In the genomic region with DNA sequence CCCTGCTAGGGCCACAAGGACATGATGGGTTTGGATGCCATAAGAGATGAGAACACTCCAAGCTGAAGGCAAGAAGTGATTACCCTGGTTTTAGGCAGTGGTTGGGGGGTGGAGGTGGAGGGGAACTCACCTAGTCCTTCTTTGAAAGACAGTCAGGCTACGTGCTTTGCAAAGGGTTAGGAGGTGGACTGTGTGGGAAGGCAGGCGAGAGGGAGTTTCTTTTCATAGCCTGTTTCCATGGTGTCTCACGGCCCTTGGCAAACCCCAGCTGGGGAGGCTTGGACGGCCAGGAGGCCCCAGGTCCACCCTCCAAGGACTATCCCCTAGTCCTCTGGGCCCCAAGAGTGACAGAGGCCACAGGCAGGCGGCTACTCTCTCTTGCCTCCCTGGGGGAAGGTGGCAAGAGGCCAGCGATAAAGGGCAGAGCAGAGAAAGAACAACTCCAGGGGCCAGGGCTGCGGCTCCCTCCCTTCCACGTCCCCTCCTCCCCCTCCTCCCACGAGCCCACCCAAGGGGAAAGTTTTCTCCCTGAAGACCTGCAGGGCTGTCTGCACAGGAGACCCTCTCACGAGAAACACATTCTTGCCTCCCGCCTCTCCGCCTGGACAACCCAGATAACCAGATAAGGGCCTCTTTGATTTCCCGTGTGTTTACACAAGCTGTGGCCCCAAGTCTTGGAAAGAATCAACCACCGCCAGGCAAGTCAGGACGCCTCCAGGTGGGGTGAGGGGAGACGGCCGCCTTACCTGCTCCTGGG, we compare ENCODE assay signal across 9 cellular contexts.
A peak's percentile ranks its signal among the peaks of the same experiment; 100 is the strongest.
DNase-seq lines count a peak whose midpoint lies in the region; TF ChIP-seq lines count a peak whose summit lies in the region.
"Had no signal": no experiment of that assay in that cellular context is flagged by ENCODE, and none has a peak within 500 bp of the region (broad histone marks: within the 10 kb centered on the region; RNA-seq: fewer than 3 reads in every experiment).

No MANE protein-coding gene starts in this region.

- peaks cover 33% of the 10 kb centered on the region for H3K36me3 Mint-ChIP-seq in T-helper 2 cell treated with Interferon-gamma antibody and Interleukin-4, amounts not matched to agents 5 μg/mL and 100 μg/mL, for 36 hours (ENCODE audit: low read depth)
- peaks cover 25% of the 10 kb centered on the region for H3K36me3 Mint-ChIP-seq in glutamatergic neuron (ENCODE audit: unreplicated experiment)

- no peaks in the 10 kb centered on the region for H3K9me3 Mint-ChIP-seq in T-helper 2 cell treated with Interferon-gamma antibody and Interleukin-4, amounts not matched to agents 5 μg/mL and 100 μg/mL, for 36 hours
- H3K9me3 Mint-ChIP-seq in glutamatergic neuron (ENCODE audit: unreplicated experiment), result peaks cover 26% of the 10 kb centered on the region

- peak overlapping the region; percentile 72 for H3K4me3 Mint-ChIP-seq in T-helper 2 cell treated with Interferon-gamma antibody and Interleukin-4, amounts not matched to agents 5 μg/mL and 100 μg/mL, for 36 hours
- H3K4me3 Mint-ChIP-seq in glutamatergic neuron (ENCODE audit: unreplicated experiment), result no peak overlapping the region

- DNase-seq in KBM-7, result peak; percentile 45
- DNase-seq in T-helper 2 cell treated with Interferon-gamma antibody and Interleukin-4, amounts not matched to agents 5 μg/mL and 100 μg/mL, for 36 hours (ENCODE audit: low spot score), result no peak
- DNase-seq in glutamatergic neuron, result peak; percentile 28
- DNase-seq in stimulated activated CD8-positive, alpha-beta memory T cell treated with anti-CD3 and anti-CD28 coated beads, Interleukin-4, amount 100 ng/mL, for 48 hours, result peak; percentile 43
- DNase-seq in NCI-H345 treated with DMSO at 0.1 percent for 48 hours (lab: John Stamatoyannopoulos, UW; ENCODE audit: unreplicated experiment), result no peak
- no peak for DNase-seq in NCI-H345 (lab: John Stamatoyannopoulos, UW)
- no peak for DNase-seq in DMS53 treated with DMSO at 0.1 percent for 48 hours (lab: John Stamatoyannopoulos, UW; ENCODE audit: unreplicated experiment)
- DNase-seq: HCEC 1CT, heart right ventricle had no signal

- peak overlapping the region; percentile 79 for H3K27ac Mint-ChIP-seq in T-helper 2 cell treated with Interferon-gamma antibody and Interleukin-4, amounts not matched to agents 5 μg/mL and 100 μg/mL, for 36 hours
- H3K27ac Mint-ChIP-seq in glutamatergic neuron (ENCODE audit: unreplicated experiment), result no peak overlapping the region

- H3K27me3 Mint-ChIP-seq in T-helper 2 cell treated with Interferon-gamma antibody and Interleukin-4, amounts not matched to agents 5 μg/mL and 100 μg/mL, for 36 hours (ENCODE audit: low read depth), result no peaks in the 10 kb centered on the region
- peaks cover 16% of the 10 kb centered on the region for H3K27me3 Mint-ChIP-seq in glutamatergic neuron (ENCODE audit: unreplicated experiment)

- no peak for TF ChIP-seq CTCF in glutamatergic neuron (IDR thresholded peaks at IDR 0.05; ENCODE audit: partially characterized antibody, unreplicated experiment)

- peaks cover 48% of the 10 kb centered on the region for H3K4me1 Mint-ChIP-seq in T-helper 2 cell treated with Interferon-gamma antibody and Interleukin-4, amounts not matched to agents 5 μg/mL and 100 μg/mL, for 36 hours (ENCODE audit: low read depth)
- peaks cover 10% of the 10 kb centered on the region for H3K4me1 Mint-ChIP-seq in glutamatergic neuron (ENCODE audit: low read depth, unreplicated experiment)

- in situ Hi-C loops in KBM-7 (cut with MboI; ENCODE audit: low pct_unique_long_range_greater_than_20kb, low sequenced_read_pairs), result no loop called here

Comparison
In these comparisons a context has a peak if more than half of its experiments do, and no peak if none do; other contexts are left out.
1. DNase-seq: peak in KBM-7 (single experiment), glutamatergic neuron (single experiment) and stimulated activated CD8-positive, alpha-beta memory T cell treated with anti-CD3 and anti-CD28 coated beads, Interleukin-4, amount 100 ng/mL, for 48 hours (single experiment); none in T-helper 2 cell treated with Interferon-gamma antibody and Interleukin-4, amounts not matched to agents 5 μg/mL and 100 μg/mL, for 36 hours (single experiment), NCI-H345 treated with DMSO at 0.1 percent for 48 hours (single experiment), NCI-H345 (single experiment) and DMS53 treated with DMSO at 0.1 percent for 48 hours (single experiment).